Comparison of ENCODE assay signal across 19 cellular contexts in the genomic region with DNA sequence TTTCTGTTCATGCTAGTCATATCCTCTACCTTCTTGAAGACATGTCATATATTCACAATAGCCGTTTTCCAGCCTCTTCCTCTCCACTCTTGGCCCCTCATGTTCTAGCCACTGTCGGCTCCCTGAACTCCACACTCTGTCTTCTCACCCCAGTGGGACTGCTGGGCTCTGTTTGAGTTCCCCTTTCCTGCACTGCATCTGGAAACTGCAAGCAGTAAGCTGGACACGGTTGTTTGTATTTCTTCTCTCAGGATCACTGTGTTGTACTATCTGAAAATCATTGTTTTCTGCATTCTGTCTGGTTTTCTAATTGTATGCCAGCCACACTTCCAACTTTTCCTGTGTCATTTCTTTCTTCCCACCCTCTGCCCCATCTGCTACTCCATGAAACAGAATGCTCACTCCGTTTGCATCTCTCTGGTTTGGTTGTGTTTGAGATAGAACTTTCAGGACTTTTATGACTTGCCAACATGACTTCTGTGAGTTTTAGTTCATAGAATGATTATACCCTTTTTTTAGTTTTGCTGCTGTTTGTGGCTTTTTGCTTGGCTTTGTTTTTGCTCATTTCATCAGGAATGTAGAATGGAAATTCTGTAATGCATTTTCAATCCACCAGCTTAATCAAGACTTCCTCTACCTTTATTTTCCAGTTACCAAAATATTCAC.
DNase-seq lines count a peak whose midpoint lies in the region; ATAC-seq and TF ChIP-seq lines count a peak whose summit lies in the region.
"Had no signal": no experiment of that assay in that cellular context is flagged by ENCODE, and none has a peak within 500 bp of the region (broad histone marks: within the 10 kb centered on the region; RNA-seq: fewer than 3 reads in every experiment).

No MANE protein-coding gene starts in this region.

- H3K4me3 Mint-ChIP-seq in activated CD4-positive, alpha-beta T cell treated with anti-CD3 and anti-CD28 coated beads for 36 hours = no peak overlapping the region
- H3K4me3 Mint-ChIP-seq in activated naive CD8-positive, alpha-beta T cell treated with anti-CD3 and anti-CD28 coated beads, Interleukin-2, amount 50 U/mL, for 24 hours = no peak overlapping the region
- peak overlapping the region in 2 of 10 donors; percentile 14 to 61 for H3K4me3 Mint-ChIP-seq in naive thymus-derived CD8-positive, alpha-beta T cell

- no peaks in the 10 kb centered on the region for H3K4me1 ChIP-seq in transverse colon
- H3K4me1 ChIP-seq: BLaER1 treated with 17β-estradiol and CSF1 and Interleukin-3, amounts not matched to agents 10 nM and 100 nM; prostate gland; SJCRH30 had no signal

- H3K9me3 Mint-ChIP-seq in activated CD4-positive, alpha-beta T cell treated with anti-CD3 and anti-CD28 coated beads for 36 hours (ENCODE audit: low read depth) = no peaks in the 10 kb centered on the region
- no peaks in the 10 kb centered on the region for H3K9me3 Mint-ChIP-seq in activated naive CD8-positive, alpha-beta T cell treated with anti-CD3 and anti-CD28 coated beads, Interleukin-2, amount 50 U/mL, for 24 hours
- H3K9me3 Mint-ChIP-seq in naive thymus-derived CD8-positive, alpha-beta T cell = no peaks in the 10 kb centered on the region

- 66 to 81% methylated on average over 3 to 4 of the region's 4 CpGs for WGBS in transverse colon (ENCODE audit: low coverage in 1 of 2), 2 donors

- H3K27me3 Mint-ChIP-seq in activated CD4-positive, alpha-beta T cell treated with anti-CD3 and anti-CD28 coated beads for 36 hours = no peaks in the 10 kb centered on the region
- H3K27me3 Mint-ChIP-seq in activated naive CD8-positive, alpha-beta T cell treated with anti-CD3 and anti-CD28 coated beads, Interleukin-2, amount 50 U/mL, for 24 hours = no peaks in the 10 kb centered on the region
- no peaks in the 10 kb centered on the region for H3K27me3 Mint-ChIP-seq in naive thymus-derived CD8-positive, alpha-beta T cell

- TF ChIP-seq EP300 in transverse colon (IDR thresholded peaks at IDR 0.05; ENCODE audit: low read depth) = no peak

- CTCF ChIA-PET in activated CD4-positive, alpha-beta T cell treated with anti-CD3 and anti-CD28 coated beads for 36 hours (lab: Charles Lee) = interaction anchor here (1.1 kb wide), 1 partner anchor 37 kb away, joined by 3 read pairs; no protein-coding TSS in a partner anchor

- peaks cover 38% of the 10 kb centered on the region for H3K4me1 Mint-ChIP-seq in activated CD4-positive, alpha-beta T cell treated with anti-CD3 and anti-CD28 coated beads for 36 hours
- peaks cover 46% of the 10 kb centered on the region for H3K4me1 Mint-ChIP-seq in activated naive CD8-positive, alpha-beta T cell treated with anti-CD3 and anti-CD28 coated beads, Interleukin-2, amount 50 U/mL, for 24 hours
- peaks cover 38 to 78% (median 66%) of the 10 kb centered on the region in 4 donors for H3K4me1 Mint-ChIP-seq in naive thymus-derived CD8-positive, alpha-beta T cell

- POLR2A ChIA-PET in activated CD4-positive, alpha-beta T cell treated with anti-CD3 and anti-CD28 coated beads for 36 hours (lab: Charles Lee) = no interaction called here
- POLR2A ChIA-PET in naive thymus-derived CD8-positive, alpha-beta T cell (lab: Charles Lee) = no interaction called here

- no peak overlapping the region for H3K27ac Mint-ChIP-seq in activated CD4-positive, alpha-beta T cell treated with anti-CD3 and anti-CD28 coated beads for 36 hours
- H3K27ac Mint-ChIP-seq in activated naive CD8-positive, alpha-beta T cell treated with anti-CD3 and anti-CD28 coated beads, Interleukin-2, amount 50 U/mL, for 24 hours = peak overlapping the region; percentile 24
- H3K27ac Mint-ChIP-seq in naive thymus-derived CD8-positive, alpha-beta T cell = peak overlapping the region in 8 of 10 donors; percentile 9 to 82 (median 54)

- intact Hi-C loops in activated CD4-positive, alpha-beta T cell treated with anti-CD3 and anti-CD28 coated beads for 36 hours (cut with DNase I, micrococcal nuclease) = no loop called here
- intact Hi-C loops in transverse colon (cut with DNase I; ENCODE audit: low total_unique reads) = no loop called here

- no peaks in the 10 kb centered on the region for H3K9me3 ChIP-seq in transverse colon
- H3K9me3 ChIP-seq: prostate gland, SJCRH30 had no signal

- peak; percentile 36 for ATAC-seq in activated CD4-positive, alpha-beta T cell treated with anti-CD3 and anti-CD28 coated beads for 36 hours
- ATAC-seq in activated naive CD8-positive, alpha-beta T cell treated with anti-CD3 and anti-CD28 coated beads, Interleukin-2, amount 50 U/mL, for 24 hours = no peak
- no peak for ATAC-seq in naive thymus-derived CD8-positive, alpha-beta T cell
- ATAC-seq: PC-3 had no signal

- TF ChIP-seq CTCF in transverse colon (IDR thresholded peaks at IDR 0.05) = no peak

- in situ Hi-C loops in KBM-7 (cut with MboI; ENCODE audit: low pct_unique_long_range_greater_than_20kb, low sequenced_read_pairs) (no loop called here), transverse colon (cut with MboI; ENCODE audit: low pct_ligation_motif_present in 1 of 4, low pct_unique_long_range_greater_than_20kb in 1 of 4, low sequenced_read_pairs in 3 of 4) (no loop called here)

- TF ChIP-seq POLR2A in transverse colon (IDR thresholded peaks at IDR 0.05) = no peak

- no peak overlapping the region for H3K4me3 ChIP-seq in transverse colon
- H3K4me3 ChIP-seq: BLaER1 treated with 17β-estradiol and CSF1 and Interleukin-3, amounts not matched to agents 10 nM and 100 nM; prostate gland; SJCRH30 had no signal

- H3K36me3 ChIP-seq in transverse colon = no peaks in the 10 kb centered on the region
- H3K36me3 ChIP-seq: prostate gland, SJCRH30 had no signal

- DNase-seq in activated CD4-positive, alpha-beta T cell treated with anti-CD3 and anti-CD28 coated beads for 36 hours = no peak
- DNase-seq in activated CD4-positive, alpha-beta T cell treated with anti-CD3 and anti-CD28 coated beads for 4 hours = no peak
- DNase-seq in KBM-7 (peak; percentile 14), retina (no peak), HUDEP-2 (lab: John Stamatoyannopoulos, UW; ENCODE audit: unreplicated experiment in 76 of 76) (no peak), transverse colon (no peak)
- no peak for DNase-seq in activated naive CD8-positive, alpha-beta T cell treated with anti-CD3 and anti-CD28 coated beads, Interleukin-2, amount 50 U/mL, for 24 hours
- DNase-seq in naive thymus-derived CD8-positive, alpha-beta T cell = no peak
- DNase-seq: activated CD4-positive, alpha-beta T cell treated with anti-CD3 and anti-CD28 coated beads for 48 hours; activated T-cell treated with anti-CD3 and anti-CD28 coated beads, Interleukin-2, amount 50 U/mL, for 48 hours; cerebellar nuclear complex; islet precursor cell; NCI-H146; NCI-H82; PC-3; SJCRH30; stimulated activated CD4-positive, alpha-beta T cell treated with anti-CD3 and anti-CD28 coated beads, Interleukin-12 subunit alpha, Interleukin-12 subunit beta, amount 100 ng/mL, for 4 hours had no signal

- no peaks in the 10 kb centered on the region for H3K27me3 ChIP-seq in transverse colon
- H3K27me3 ChIP-seq: BLaER1 treated with 17β-estradiol and CSF1 and Interleukin-3, amounts not matched to agents 10 nM and 100 nM; SJCRH30 had no signal

- peaks cover 38% of the 10 kb centered on the region for H3K36me3 Mint-ChIP-seq in activated CD4-positive, alpha-beta T cell treated with anti-CD3 and anti-CD28 coated beads for 36 hours (ENCODE audit: low read depth)
- H3K36me3 Mint-ChIP-seq in activated naive CD8-positive, alpha-beta T cell treated with anti-CD3 and anti-CD28 coated beads, Interleukin-2, amount 50 U/mL, for 24 hours (ENCODE audit: low read depth) = peaks cover 48% of the 10 kb centered on the region
- H3K36me3 Mint-ChIP-seq in naive thymus-derived CD8-positive, alpha-beta T cell = peaks cover 21 to 74% (median 37%) of the 10 kb centered on the region in 3 donors

- no peak overlapping the region for H3K27ac ChIP-seq in transverse colon
- H3K27ac ChIP-seq: BLaER1 treated with 17β-estradiol and CSF1 and Interleukin-3, amounts not matched to agents 10 nM and 100 nM; prostate gland; SJCRH30 had no signal
